8 cellular contexts compared by ENCODE assay signal in genomic region chr3:16888785-16889607, GRCh38. TPM values are rescaled to one million over a fixed set of nuclear protein-coding genes. Genes with fewer than 3 reads are reported as not detected.
DNase-seq lines count a peak whose midpoint lies in the region; ATAC-seq, FAIRE-seq and TF ChIP-seq lines count a peak whose summit lies in the region.

No MANE protein-coding gene starts in this region.

- no peaks in the 10 kb centered on the region for H3K27me3 ChIP-seq in BLaER1
- no peaks in the 10 kb centered on the region for H3K27me3 ChIP-seq in astrocyte (ENCODE audit: insufficient read depth, low read length)
- H3K27me3 ChIP-seq in foreskin keratinocyte = no peaks in the 10 kb centered on the region
- H3K27me3 ChIP-seq in sigmoid colon = no peaks in the 10 kb centered on the region
- no peaks in the 10 kb centered on the region for H3K27me3 ChIP-seq in upper lobe of left lung

- no peaks in the 10 kb centered on the region for H3K36me3 Mint-ChIP-seq in astrocyte (ENCODE audit: low read depth, unreplicated experiment)

- no peaks in the 10 kb centered on the region for H3K27me3 Mint-ChIP-seq in astrocyte (ENCODE audit: low read depth, unreplicated experiment)

- TF ChIP-seq POLR2A in sigmoid colon (IDR thresholded peaks at IDR 0.05) = no peak
- no peak for TF ChIP-seq POLR2A in upper lobe of left lung (IDR thresholded peaks at IDR 0.05)

- H3K4me3 Mint-ChIP-seq in astrocyte (ENCODE audit: unreplicated experiment) = no peak overlapping the region

- DNase-seq in astrocyte (ENCODE audit: low read depth) (no peak), foreskin keratinocyte (no peak), sigmoid colon (no peak), NCI-H1105 (lab: John Stamatoyannopoulos, UW) (no peak), upper lobe of left lung (no peak)

- H4K20me1 ChIP-seq in BLaER1 (peaks cover 51% of the 10 kb centered on the region), astrocyte (ENCODE audit: insufficient read depth, low read length) (peaks cover 4% of the 10 kb centered on the region)

- TF ChIP-seq CTCF in astrocyte (IDR thresholded peaks at IDR 0.05; ENCODE audit: insufficient read depth, low read depth, low read length) (no peak), foreskin keratinocyte (conservative IDR thresholded peaks at IDR 0.05) (no peak), sigmoid colon (IDR thresholded peaks at IDR 0.05) (no peak), upper lobe of left lung (IDR thresholded peaks at IDR 0.05) (no peak)

- no peak overlapping the region for H2AFZ ChIP-seq in astrocyte (ENCODE audit: low read depth, low read length)

- H3K9me3 ChIP-seq in BLaER1 (peaks cover 3% of the 10 kb centered on the region; the same call in 1 of the 2 replicates), astrocyte (ENCODE audit: insufficient read depth, low read depth, low read length) (no peaks in the 10 kb centered on the region), sigmoid colon (no peaks in the 10 kb centered on the region), upper lobe of left lung (no peaks in the 10 kb centered on the region)

- H3K4me1 ChIP-seq in BLaER1 = peaks cover 51% of the 10 kb centered on the region
- H3K4me1 ChIP-seq in astrocyte (ENCODE audit: insufficient read depth, low read length) = peaks cover 16% of the 10 kb centered on the region
- H3K4me1 ChIP-seq in foreskin keratinocyte = no peaks in the 10 kb centered on the region
- H3K4me1 ChIP-seq in sigmoid colon = peaks cover 0 to 12% (median 5%) of the 10 kb centered on the region in 4 donors
- H3K4me1 ChIP-seq in upper lobe of left lung = peaks cover 0 to 33% (median 19%) of the 10 kb centered on the region in 4 donors

- no peak overlapping the region for H3K9ac ChIP-seq in BLaER1
- no peak overlapping the region for H3K9ac ChIP-seq in astrocyte (ENCODE audit: low read length)

- H3K4me3 ChIP-seq in BLaER1 = 0 out of 2 replicates have a peak overlapping the region, but pooled peaks have one; percentile 32
- no peak overlapping the region for H3K4me3 ChIP-seq in astrocyte (ENCODE audit: insufficient read depth, low read depth, low read length)
- H3K4me3 ChIP-seq in sigmoid colon = peak overlapping the region in 1 of 4 donors; percentile 8
- H3K4me3 ChIP-seq in upper lobe of left lung = no peak overlapping the region

- H3K4me2 ChIP-seq in BLaER1 (peak overlapping the region; percentile 92), astrocyte (ENCODE audit: low read length) (peak overlapping the region; percentile 2)

- H3K27ac ChIP-seq in BLaER1 = peak overlapping the region; percentile 38; the same call in 1 of the 2 replicates
- H3K27ac ChIP-seq in astrocyte (ENCODE audit: low read depth, low read length) = no peak overlapping the region
- no peak overlapping the region for H3K27ac ChIP-seq in foreskin keratinocyte
- H3K27ac ChIP-seq in sigmoid colon = no peak overlapping the region
- peak overlapping the region in 1 of 4 donors; percentile 4 for H3K27ac ChIP-seq in upper lobe of left lung

- FAIRE-seq in astrocyte (lab: Jason Lieb, UNC) = no peak

- H3K79me2 ChIP-seq in astrocyte (ENCODE audit: insufficient read depth, low read length) = peaks cover 40% of the 10 kb centered on the region

- no peak for TF ChIP-seq EP300 in sigmoid colon (IDR thresholded peaks at IDR 0.05)
- no peak for TF ChIP-seq EP300 in upper lobe of left lung (IDR thresholded peaks at IDR 0.05)

- no peak overlapping the region for H3K27ac Mint-ChIP-seq in astrocyte (ENCODE audit: unreplicated experiment)

- peaks cover 7% of the 10 kb centered on the region; the same call in 1 of the 2 replicates for H3K36me3 ChIP-seq in BLaER1
- no peaks in the 10 kb centered on the region for H3K36me3 ChIP-seq in astrocyte (ENCODE audit: insufficient read depth, low read length)
- H3K36me3 ChIP-seq in sigmoid colon = no peaks in the 10 kb centered on the region
- no peaks in the 10 kb centered on the region for H3K36me3 ChIP-seq in upper lobe of left lung

- no peaks in the 10 kb centered on the region for H3K9me3 Mint-ChIP-seq in astrocyte (ENCODE audit: unreplicated experiment)

- WGBS in sigmoid colon, 2 donors = 58 to 72% methylated on average over 9 of the region's 9 CpGs
- 59 to 71% methylated on average over 9 of the region's 9 CpGs for WGBS in upper lobe of left lung, 2 donors

- peaks cover 11% of the 10 kb centered on the region for H3K4me1 Mint-ChIP-seq in astrocyte (ENCODE audit: low read depth, unreplicated experiment)

- ATAC-seq in GM19324 (IDR thresholded peaks at IDR 0.05; ENCODE audit: low FRiP score, unreplicated experiment) (peak; percentile 44), HG03196 (IDR thresholded peaks at IDR 0.05; ENCODE audit: unreplicated experiment) (peak; percentile 37), foreskin keratinocyte (no peak), upper lobe of left lung (ENCODE audit: low FRiP score in 2 of 2) (no peak)

- intact Hi-C loops in sigmoid colon (cut with DNase I) = no loop called here

RNA-seq across cellular contexts. Expression of gene PLCL2, which starts 4.2 kb away (rescaled TPM):
- total RNA-seq in astrocyte (3.1 and 3.9 TPM in 2 replicates), foreskin keratinocyte (1.7 TPM in 2 replicates), sigmoid colon (10 to 100 TPM in 3 of 4 donors, 1 to 10 TPM in 1; 8.0 to 11.8 (median 10.8) TPM), upper lobe of left lung (10 to 100 TPM in 4 of 6 donors, 1 to 10 TPM in 2; 6.5 to 15.8 (median 10.7) TPM)
- polyA plus RNA-seq in foreskin keratinocyte (0.60 and 0.61 TPM in 2 replicates), sigmoid colon (10 to 100 TPM in 2 of 3 donors, 1 to 10 TPM in 1; 8.4 to 12.6 (median 12.5) TPM)

Comparison
In these comparisons a context has a peak if more than half of its experiments do, and no peak if none do; other contexts are left out.
1. ATAC-seq: peak in GM19324 (single experiment) and HG03196 (single experiment); none in foreskin keratinocyte (single experiment) and upper lobe of left lung (0 of 2).